12 cellular contexts compared by ENCODE assay signal in genomic region chr1:56374026-56374974, GRCh38.
DNase-seq lines count a peak whose midpoint lies in the region; ATAC-seq and TF ChIP-seq lines count a peak whose summit lies in the region.
"Had no signal": no experiment of that assay in that cellular context is flagged by ENCODE, and none has a peak within 500 bp of the region (broad histone marks: within the 10 kb centered on the region; RNA-seq: fewer than 3 reads in every experiment).

No MANE protein-coding gene starts in this region.

- H3K4me3 ChIP-seq in WERI-Rb-1 (ENCODE audit: low read depth, low read length) = no peak overlapping the region
- H3K4me3 ChIP-seq: adrenal gland, BLaER1 had no signal

- no peak for TF ChIP-seq CTCF in WERI-Rb-1 (IDR thresholded peaks at IDR 0.05; ENCODE audit: low read depth, low read length)

- ATAC-seq in GM18517 (IDR thresholded peaks at IDR 0.05; ENCODE audit: unreplicated experiment) = no peak
- ATAC-seq in GM19455 (IDR thresholded peaks at IDR 0.05; ENCODE audit: unreplicated experiment) = no peak
- no peak for ATAC-seq in GM21737 (IDR thresholded peaks at IDR 0.05; ENCODE audit: unreplicated experiment)
- ATAC-seq in stimulated activated naive CD8-positive, alpha-beta T cell treated with anti-CD3 and anti-CD28 coated beads, Interleukin-15, amount 100 ng/mL, for 72 hours = no peak

- no peak overlapping the region for H3K4me3 Mint-ChIP-seq in stimulated activated naive CD8-positive, alpha-beta T cell treated with anti-CD3 and anti-CD28 coated beads, Interleukin-15, amount 100 ng/mL, for 72 hours

- peaks cover 6% of the 10 kb centered on the region for H3K4me1 Mint-ChIP-seq in stimulated activated naive CD8-positive, alpha-beta T cell treated with anti-CD3 and anti-CD28 coated beads, Interleukin-15, amount 100 ng/mL, for 72 hours

- peaks cover 8% of the 10 kb centered on the region for H3K27me3 Mint-ChIP-seq in stimulated activated naive CD8-positive, alpha-beta T cell treated with anti-CD3 and anti-CD28 coated beads, Interleukin-15, amount 100 ng/mL, for 72 hours

- no peaks in the 10 kb centered on the region for H3K9me3 Mint-ChIP-seq in stimulated activated naive CD8-positive, alpha-beta T cell treated with anti-CD3 and anti-CD28 coated beads, Interleukin-15, amount 100 ng/mL, for 72 hours

- no peaks in the 10 kb centered on the region for H3K36me3 ChIP-seq in WERI-Rb-1
- H3K36me3 ChIP-seq: adrenal gland, BLaER1 had no signal

- H3K27ac Mint-ChIP-seq in stimulated activated naive CD8-positive, alpha-beta T cell treated with anti-CD3 and anti-CD28 coated beads, Interleukin-15, amount 100 ng/mL, for 72 hours = no peak overlapping the region

- peak overlapping the region; percentile 54 for H3K27ac ChIP-seq in WERI-Rb-1
- H3K27ac ChIP-seq: adrenal gland, BLaER1 had no signal

- H3K9me3 ChIP-seq in WERI-Rb-1 (ENCODE audit: severe bottlenecking) = no peaks in the 10 kb centered on the region
- H3K9me3 ChIP-seq: adrenal gland, BLaER1 had no signal

- H3K27me3 ChIP-seq in WERI-Rb-1 (ENCODE audit: insufficient read depth, low read depth, severe bottlenecking) = no peaks in the 10 kb centered on the region
- H3K27me3 ChIP-seq: adrenal gland, BLaER1 had no signal

- DNase-seq in AG08395 (ENCODE audit: low spot score) = peak; percentile 56
- peak; percentile 1 for DNase-seq in LoVo (ENCODE audit: low spot score)
- peak; percentile 34 for DNase-seq in WERI-Rb-1
- DNase-seq in kidney tubule cell (ENCODE audit: low spot score) = peak; percentile 57
- DNase-seq in stimulated activated naive CD8-positive, alpha-beta T cell treated with anti-CD3 and anti-CD28 coated beads, Interleukin-15, amount 100 ng/mL, for 72 hours = no peak
- DNase-seq: activated CD8-positive, alpha-beta memory T cell treated with anti-CD3 and anti-CD28 coated beads for 24 hours; adrenal gland; occipital lobe had no signal

Comparison
In these comparisons a context has a peak if more than half of its experiments do, and no peak if none do; other contexts are left out.
1. DNase-seq: peak in AG08395 (single experiment), LoVo (single experiment), WERI-Rb-1 (single experiment) and kidney tubule cell (single experiment); none in stimulated activated naive CD8-positive, alpha-beta T cell treated with anti-CD3 and anti-CD28 coated beads, Interleukin-15, amount 100 ng/mL, for 72 hours (0 of 2).